8 cellular contexts compared by ENCODE assay signal in the genomic region with DNA sequence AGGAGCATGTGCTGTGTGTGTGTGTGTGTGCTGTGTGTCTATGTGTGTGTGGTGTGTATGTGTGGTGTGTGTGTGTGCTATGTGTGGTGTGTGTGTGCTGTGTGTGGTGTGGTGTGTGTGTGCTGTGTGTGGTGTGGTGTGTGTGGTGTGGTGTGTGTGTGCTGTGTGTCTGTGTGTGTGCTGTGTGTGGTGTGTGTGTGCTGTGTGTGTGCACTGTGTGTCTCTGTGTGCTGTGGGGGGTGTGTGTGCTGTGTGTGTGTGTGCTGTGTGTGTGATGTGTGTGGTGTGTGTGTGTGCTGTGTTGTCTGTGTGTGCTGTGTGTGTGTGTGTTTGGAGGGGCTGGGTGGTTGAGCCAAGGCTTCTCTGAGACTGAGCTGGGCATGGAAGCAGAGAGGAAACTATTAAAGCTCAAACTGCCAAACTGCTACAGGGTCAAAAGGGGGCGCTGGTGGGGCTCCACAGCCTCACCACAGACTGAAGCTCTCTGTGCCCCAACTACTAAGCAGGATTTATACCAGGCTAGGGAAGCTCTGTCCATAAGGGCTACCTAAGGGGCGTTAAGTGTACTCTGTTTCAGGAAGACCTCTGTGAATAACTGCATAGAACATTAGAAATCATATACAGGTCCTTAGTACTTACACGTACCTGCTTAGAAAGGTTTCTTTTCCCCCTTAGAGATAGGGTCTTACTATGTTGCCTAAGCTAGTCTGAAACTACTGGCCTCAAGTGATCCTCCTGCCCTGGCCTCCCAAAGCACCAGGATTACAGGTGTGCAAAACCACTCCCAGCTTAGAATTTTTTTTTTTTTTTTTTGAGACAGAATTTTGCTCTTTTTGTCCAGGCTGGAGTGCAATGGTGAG. TPM values are rescaled to one million over a fixed set of nuclear protein-coding genes. Genes with fewer than 3 reads are reported as not detected.
A peak's percentile ranks its signal among the peaks of the same experiment; 100 is the strongest.
DNase-seq lines count a peak whose midpoint lies in the region; ATAC-seq and TF ChIP-seq lines count a peak whose summit lies in the region.

No MANE protein-coding gene starts in this region.

- DNase-seq in Daoy (ENCODE audit: low read depth) (peak; percentile 32), LHCN-M2 (ENCODE audit: low read depth) (peak; percentile 54), T-helper 2 cell (peak in 4 of 5 experiments; percentile 28 to 75 (median 39)), adrenal gland (peak in 6 of 7 donors; percentile 46 to 77 (median 66)), iPS DF 6.9 (ENCODE audit: low read depth, low spot score) (peak; percentile 55)
- DNase-seq in stimulated activated CD4-positive, alpha-beta T cell treated with anti-CD3 and anti-CD28 coated beads, Interleukin-2, amount 100 ng/mL, for 24 hours = peak; percentile 61 to 67

- no peak overlapping the region for H3K27ac ChIP-seq in adrenal gland
- H3K27ac ChIP-seq in iPS DF 6.9 (ENCODE audit: low read length) = no peak overlapping the region

- H3K4me3 ChIP-seq in adrenal gland = no peak overlapping the region
- no peak overlapping the region for H3K4me3 ChIP-seq in iPS DF 6.9 (ENCODE audit: low read length)

- peak; percentile 31 to 69 (median 56) for TF ChIP-seq CTCF in adrenal gland (IDR thresholded peaks at IDR 0.05)

- TF ChIP-seq POLR2A in adrenal gland (IDR thresholded peaks at IDR 0.05) = no peak

- H3K36me3 ChIP-seq in adrenal gland (replicated peaks in 1 of 2) (peaks cover 0 to 67% of the 10 kb centered on the region in 2 donors), iPS DF 6.9 (ENCODE audit: control insufficient read depth, insufficient read depth, low read length) (peaks cover 16% of the 10 kb centered on the region)

- H3K4me1 ChIP-seq in adrenal gland (replicated peaks in 1 of 2) (no peaks in the 10 kb centered on the region), iPS DF 6.9 (ENCODE audit: control insufficient read depth, insufficient read depth, low read length) (no peaks in the 10 kb centered on the region)

- H3K9me3 ChIP-seq in adrenal gland (replicated peaks in 1 of 3) (no peaks in the 10 kb centered on the region), iPS DF 6.9 (ENCODE audit: control insufficient read depth, insufficient read depth, low read length) (no peaks in the 10 kb centered on the region)

- 46 to 83% (median 53%) methylated on average over 2 to 3 of the region's 3 CpGs for WGBS in adrenal gland, 4 donors
- WGBS in iPS DF 6.9 (ENCODE audit: insufficient coverage, insufficient read length) = no CpG with 5 or more reads among the region's 3 CpGs

- H3K27me3 ChIP-seq in adrenal gland = no peaks in the 10 kb centered on the region
- no peaks in the 10 kb centered on the region for H3K27me3 ChIP-seq in iPS DF 6.9 (ENCODE audit: control insufficient read depth, insufficient read depth, low read length)

- ATAC-seq in HG03439 (IDR thresholded peaks at IDR 0.05; ENCODE audit: unreplicated experiment) (no peak), HG03378 (IDR thresholded peaks at IDR 0.05; ENCODE audit: unreplicated experiment) (no peak)

- intact Hi-C loops in adrenal gland (cut with DNase I) = loop anchor here in 1 of 2 donors (10.0 kb wide), 1 partner anchor 183 kb away; no protein-coding TSS in a partner anchor

RNA-seq across cellular contexts. Expression of a gene that starts 27.8 kb away (rescaled TPM):
- total RNA-seq in Daoy (2014; rRNA removed; shearing (Covaris generic)) = 1.8 and 2.8 TPM in 2 replicates
- 14.6 and 16.8 TPM in 2 replicates for total RNA-seq in LHCN-M2 (2014; rRNA removed)
- polyA plus RNA-seq in LHCN-M2 (2012) = 6.6 TPM
- 100 to 1,000 TPM in 1 of 8 donors, 10 to 100 TPM in 7; 36.4 to 344 (median 73.6) TPM for total RNA-seq in adrenal gland
- 10 to 100 TPM; 10.5 to 33.9 (median 30.4) TPM for polyA plus RNA-seq in adrenal gland

RNA-seq across cellular contexts. Expression of a gene that starts 36.9 kb away (rescaled TPM):
- total RNA-seq in Daoy (2014; rRNA removed; shearing (Covaris generic)) = not detected in 2 replicates
- total RNA-seq in LHCN-M2 (2014; rRNA removed) (not detected in 2 replicates), adrenal gland (not detected)
- 0.12 TPM for polyA plus RNA-seq in LHCN-M2 (2012)
- not detected for polyA plus RNA-seq in adrenal gland

RNA-seq across cellular contexts. Expression of a gene that starts 41.2 kb away (rescaled TPM):
- under 0.01 TPM in 1 of 2 replicates, not detected in the other for total RNA-seq in Daoy (2014; rRNA removed; shearing (Covaris generic))
- total RNA-seq in LHCN-M2 (2014; rRNA removed) (under 0.01 TPM in 1 of 2 replicates, not detected in the other), adrenal gland (under 1 TPM in 6 of 8 donors, not detected in 2; 0.14 to 0.41 (median 0.19) TPM)
- polyA plus RNA-seq in LHCN-M2 (2012) = not detected
- polyA plus RNA-seq in adrenal gland = 1 to 10 TPM in 1 of 3 donors, under 1 TPM in 2; 0.13 to 1.0 (median 0.26) TPM

RNA-seq across cellular contexts. Expression of a gene that starts 54.1 kb away (rescaled TPM):
- 18.6 and 27.1 TPM in 2 replicates for total RNA-seq in Daoy (2014; rRNA removed; shearing (Covaris generic))
- 12.6 and 14.2 TPM in 2 replicates for total RNA-seq in LHCN-M2 (2014; rRNA removed)
- 5.9 TPM for polyA plus RNA-seq in LHCN-M2 (2012)
- total RNA-seq in adrenal gland = 100 to 1,000 TPM in 6 of 8 donors, 10 to 100 TPM in 2; 79.0 to 128 (median 114) TPM
- 10 to 100 TPM; 44.7 to 70.6 (median 58.1) TPM for polyA plus RNA-seq in adrenal gland
